In the genomic region with DNA sequence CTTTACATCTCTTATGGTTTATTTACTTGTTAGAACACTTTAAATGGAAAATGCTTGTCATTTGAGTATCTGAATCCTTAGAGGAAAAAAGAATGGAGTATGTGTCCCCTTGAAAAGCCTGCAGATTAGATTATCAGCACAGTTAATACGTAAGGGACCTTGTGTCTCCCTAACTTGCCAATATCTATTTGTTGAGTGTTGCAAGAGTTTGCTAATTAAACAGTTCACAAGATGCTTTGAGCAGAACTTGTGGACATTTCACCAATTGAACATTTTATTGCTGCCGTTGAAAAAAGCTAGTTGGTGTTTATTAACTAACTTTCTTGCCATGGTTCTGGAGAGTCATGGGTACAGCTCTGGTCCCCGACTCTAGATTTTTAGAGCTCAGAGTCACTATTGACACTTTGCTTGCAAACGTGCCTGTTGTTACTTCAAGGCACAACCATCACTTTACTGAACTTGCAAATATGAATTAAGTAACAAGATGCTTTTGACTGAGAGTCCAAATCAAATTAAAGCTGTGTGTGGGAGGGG, we compare ENCODE assay signal across 1 cellular context.
TF ChIP-seq lines count a peak whose summit lies in the region.

No MANE protein-coding gene starts in this region.

TF ChIP-seq in HepG2, 621 proteins besides CTCF, POLR2A, EP300 and RAD21 (continued from another document):
- TF ChIP-seq, protein P1, sequence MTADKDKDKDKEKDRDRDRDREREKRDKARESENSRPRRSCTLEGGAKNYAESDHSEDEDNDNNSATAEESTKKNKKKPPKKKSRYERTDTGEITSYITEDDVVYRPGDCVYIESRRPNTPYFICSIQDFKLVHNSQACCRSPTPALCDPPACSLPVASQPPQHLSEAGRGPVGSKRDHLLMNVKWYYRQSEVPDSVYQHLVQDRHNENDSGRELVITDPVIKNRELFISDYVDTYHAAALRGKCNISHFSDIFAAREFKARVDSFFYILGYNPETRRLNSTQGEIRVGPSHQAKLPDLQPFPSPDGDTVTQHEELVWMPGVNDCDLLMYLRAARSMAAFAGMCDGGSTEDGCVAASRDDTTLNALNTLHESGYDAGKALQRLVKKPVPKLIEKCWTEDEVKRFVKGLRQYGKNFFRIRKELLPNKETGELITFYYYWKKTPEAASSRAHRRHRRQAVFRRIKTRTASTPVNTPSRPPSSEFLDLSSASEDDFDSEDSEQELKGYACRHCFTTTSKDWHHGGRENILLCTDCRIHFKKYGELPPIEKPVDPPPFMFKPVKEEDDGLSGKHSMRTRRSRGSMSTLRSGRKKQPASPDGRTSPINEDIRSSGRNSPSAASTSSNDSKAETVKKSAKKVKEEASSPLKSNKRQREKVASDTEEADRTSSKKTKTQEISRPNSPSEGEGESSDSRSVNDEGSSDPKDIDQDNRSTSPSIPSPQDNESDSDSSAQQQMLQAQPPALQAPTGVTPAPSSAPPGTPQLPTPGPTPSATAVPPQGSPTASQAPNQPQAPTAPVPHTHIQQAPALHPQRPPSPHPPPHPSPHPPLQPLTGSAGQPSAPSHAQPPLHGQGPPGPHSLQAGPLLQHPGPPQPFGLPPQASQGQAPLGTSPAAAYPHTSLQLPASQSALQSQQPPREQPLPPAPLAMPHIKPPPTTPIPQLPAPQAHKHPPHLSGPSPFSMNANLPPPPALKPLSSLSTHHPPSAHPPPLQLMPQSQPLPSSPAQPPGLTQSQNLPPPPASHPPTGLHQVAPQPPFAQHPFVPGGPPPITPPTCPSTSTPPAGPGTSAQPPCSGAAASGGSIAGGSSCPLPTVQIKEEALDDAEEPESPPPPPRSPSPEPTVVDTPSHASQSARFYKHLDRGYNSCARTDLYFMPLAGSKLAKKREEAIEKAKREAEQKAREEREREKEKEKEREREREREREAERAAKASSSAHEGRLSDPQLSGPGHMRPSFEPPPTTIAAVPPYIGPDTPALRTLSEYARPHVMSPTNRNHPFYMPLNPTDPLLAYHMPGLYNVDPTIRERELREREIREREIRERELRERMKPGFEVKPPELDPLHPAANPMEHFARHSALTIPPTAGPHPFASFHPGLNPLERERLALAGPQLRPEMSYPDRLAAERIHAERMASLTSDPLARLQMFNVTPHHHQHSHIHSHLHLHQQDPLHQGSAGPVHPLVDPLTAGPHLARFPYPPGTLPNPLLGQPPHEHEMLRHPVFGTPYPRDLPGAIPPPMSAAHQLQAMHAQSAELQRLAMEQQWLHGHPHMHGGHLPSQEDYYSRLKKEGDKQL (CRISPR knock-in tag; IDR thresholded peaks at IDR 0.05; ENCODE audit: low read depth) = peak; percentile 48; the same call in 1 of the 2 replicates
- TF ChIP-seq ZNF160 (CRISPR knock-in tag; IDR thresholded peaks at IDR 0.05) = no peak
- TF ChIP-seq ZNF609 (CRISPR knock-in tag; IDR thresholded peaks at IDR 0.05; ENCODE audit: borderline replicate concordance) = peak; percentile 60; the same call in 1 of the 2 replicates
- TF ChIP-seq ZNF543 (CRISPR knock-in tag; IDR thresholded peaks at IDR 0.05) = no peak
- no peak for TF ChIP-seq FOXJ3 (CRISPR knock-in tag; IDR thresholded peaks at IDR 0.05; ENCODE audit: borderline replicate concordance)
- no peak for TF ChIP-seq ONECUT2 (CRISPR knock-in tag; IDR thresholded peaks at IDR 0.05)
- TF ChIP-seq GTF2F1 (IDR thresholded peaks at IDR 0.05; ENCODE audit: low read length) = no peak
- TF ChIP-seq EHMT2 (IDR thresholded peaks at IDR 0.05; ENCODE audit: borderline replicate concordance, low read depth, low read length) = no peak
- TF ChIP-seq ZNF441 (CRISPR knock-in tag; IDR thresholded peaks at IDR 0.05; ENCODE audit: borderline replicate concordance) = no peak
- no peak for TF ChIP-seq ZNF281 (CRISPR knock-in tag; IDR thresholded peaks at IDR 0.05; ENCODE audit: borderline replicate concordance)
- no peak for TF ChIP-seq SMAD3 (CRISPR knock-in tag; IDR thresholded peaks at IDR 0.05)
- no peak for TF ChIP-seq FIP1L1 (IDR thresholded peaks at IDR 0.05; ENCODE audit: borderline replicate concordance, insufficient read depth, low read depth, low read length)
- TF ChIP-seq RORA (CRISPR knock-in tag; IDR thresholded peaks at IDR 0.05) = no peak
